ENCODE assay signal across 1 cellular context in genomic region chr20:63856111-63856511, GRCh38.
A peak's percentile ranks its signal among the peaks of the same experiment; 100 is the strongest.
TF ChIP-seq lines count a peak whose summit lies in the region.

No MANE protein-coding gene starts in this region.

TF ChIP-seq in HepG2, 621 proteins besides CTCF, POLR2A, EP300 and RAD21 (continued from another document):
- TF ChIP-seq, protein P1, sequence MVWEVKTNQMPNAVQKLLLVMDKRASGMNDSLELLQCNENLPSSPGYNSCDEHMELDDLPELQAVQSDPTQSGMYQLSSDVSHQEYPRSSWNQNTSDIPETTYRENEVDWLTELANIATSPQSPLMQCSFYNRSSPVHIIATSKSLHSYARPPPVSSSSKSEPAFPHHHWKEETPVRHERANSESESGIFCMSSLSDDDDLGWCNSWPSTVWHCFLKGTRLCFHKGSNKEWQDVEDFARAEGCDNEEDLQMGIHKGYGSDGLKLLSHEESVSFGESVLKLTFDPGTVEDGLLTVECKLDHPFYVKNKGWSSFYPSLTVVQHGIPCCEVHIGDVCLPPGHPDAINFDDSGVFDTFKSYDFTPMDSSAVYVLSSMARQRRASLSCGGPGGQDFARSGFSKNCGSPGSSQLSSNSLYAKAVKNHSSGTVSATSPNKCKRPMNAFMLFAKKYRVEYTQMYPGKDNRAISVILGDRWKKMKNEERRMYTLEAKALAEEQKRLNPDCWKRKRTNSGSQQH (CRISPR knock-in tag; IDR thresholded peaks at IDR 0.05; ENCODE audit: low read depth): no peak
- TF ChIP-seq RBFOX2 (IDR thresholded peaks at IDR 0.05; ENCODE audit: low read depth, low read length) (no peak), ZFY (CRISPR knock-in tag; IDR thresholded peaks at IDR 0.05) (0 out of 2 replicates have a peak, but pooled peaks have one; percentile 28), SMARCC2 (IDR thresholded peaks at IDR 0.05) (no peak), MYC (CRISPR knock-in tag; IDR thresholded peaks at IDR 0.05; ENCODE audit: borderline replicate concordance) (0 out of 2 replicates have a peak, but pooled peaks have one; percentile 15), ZFP36 (IDR thresholded peaks at IDR 0.05; ENCODE audit: borderline replicate concordance, low read depth, low read length, partially characterized antibody) (no peak), SMC3 (IDR thresholded peaks at IDR 0.05; ENCODE audit: low read length) (no peak), BHLHE40 (IDR thresholded peaks at IDR 0.05; ENCODE audit: low read length) (no peak), BRF2 (CRISPR knock-in tag; IDR thresholded peaks at IDR 0.05) (no peak), ZNF512B (CRISPR knock-in tag; IDR thresholded peaks at IDR 0.05; ENCODE audit: borderline replicate concordance) (0 out of 2 replicates have a peak, but pooled peaks have one; percentile 54), MAX (IDR thresholded peaks at IDR 0.05) (no peak), KLF15 (CRISPR knock-in tag; IDR thresholded peaks at IDR 0.05; ENCODE audit: borderline replicate concordance) (no peak), ZNF10 (CRISPR knock-in tag; IDR thresholded peaks at IDR 0.05; ENCODE audit: borderline replicate concordance, low read depth) (no peak), ZNF451 (CRISPR knock-in tag; IDR thresholded peaks at IDR 0.05) (no peak), LCORL (IDR thresholded peaks at IDR 0.05) (no peak), LCORL (CRISPR knock-in tag; IDR thresholded peaks at IDR 0.05) (no peak), PRDM15 (CRISPR knock-in tag; IDR thresholded peaks at IDR 0.05) (peak; percentile 97), ZNF878 (CRISPR knock-in tag; IDR thresholded peaks at IDR 0.05) (no peak), TBL1XR1 (IDR thresholded peaks at IDR 0.05; ENCODE audit: borderline replicate concordance, low read length, partially characterized antibody) (no peak), CAMTA2 (CRISPR knock-in tag; IDR thresholded peaks at IDR 0.05; ENCODE audit: borderline replicate concordance) (no peak), ZNF687 (CRISPR knock-in tag; IDR thresholded peaks at IDR 0.05) (no peak), NR2F1 (CRISPR knock-in tag; IDR thresholded peaks at IDR 0.05) (no peak), ZNF12 (CRISPR knock-in tag; IDR thresholded peaks at IDR 0.05) (no peak), TEAD3 (CRISPR knock-in tag; optimal IDR thresholded peaks at IDR 0.05; ENCODE audit: borderline replicate concordance) (peak; percentile 32), POLR2G (IDR thresholded peaks at IDR 0.05; ENCODE audit: low read depth, low read length) (0 out of 2 replicates have a peak, but pooled peaks have one; percentile 0)
